28 cellular contexts compared by ENCODE assay signal in genomic region chrX:12896935-12897334, GRCh38. TPM values are rescaled to one million over a fixed set of nuclear protein-coding genes. Genes with fewer than 3 reads are reported as not detected.
"Had no signal": no experiment of that assay in that cellular context is flagged by ENCODE, and none has a peak within 500 bp of the region (broad histone marks: within the 10 kb centered on the region; RNA-seq: fewer than 3 reads in every experiment).

No MANE protein-coding gene starts in this region.

- H3K9me3 ChIP-seq: breast epithelium, lower lobe of right lung, spleen, upper lobe of left lung had no signal

- H3K4me3 ChIP-seq: breast epithelium, dorsolateral prefrontal cortex, hepatocyte, lower lobe of right lung, neural progenitor cell, spleen, upper lobe of left lung had no signal

- H3K36me3 ChIP-seq: breast epithelium, lower lobe of right lung, neural progenitor cell, spleen, upper lobe of left lung had no signal

- H3K27me3 ChIP-seq: hepatocyte, neural progenitor cell, upper lobe of left lung had no signal

- DNase-seq: activated CD4-positive, alpha-beta T cell treated with anti-CD3 and anti-CD28 coated beads for 1 hour; activated CD8-positive, alpha-beta memory T cell treated with anti-CD3 and anti-CD28 coated beads for 24 hours; activated CD8-positive, alpha-beta memory T cell treated with anti-CD3 and anti-CD28 coated beads, Interleukin-2, amount 50 U/mL, for 4 hours; activated naive CD4-positive, alpha-beta T cell treated with anti-CD3 and anti-CD28 coated beads for 36 hours; activated naive CD8-positive, alpha-beta T cell treated with anti-CD3 and anti-CD28 coated beads, Interleukin-2, amount 10 ng/mL, durations not matched to agents 7 days and 5 days; activated T-cell treated with anti-CD3 and anti-CD28 coated beads, Interleukin-2, amount 50 U/mL, for 48 hours; amniotic stem cell; dorsolateral prefrontal cortex; effector memory CD8-positive, alpha-beta T cell; foreskin melanocyte; immature natural killer cell; lower lobe of right lung; naive thymus-derived CD8-positive, alpha-beta T cell; retina; spleen; stimulated activated CD4-positive, alpha-beta T cell treated with anti-CD3 and anti-CD28 coated beads, Interleukin-4, amount 100 ng/mL, for 1 hour; stimulated activated naive CD4-positive, alpha-beta T cell; upper lobe of left lung had no signal

- H3K27ac ChIP-seq: breast epithelium, dorsolateral prefrontal cortex, hepatocyte, lower lobe of right lung, neural progenitor cell, upper lobe of left lung had no signal

- H3K4me1 ChIP-seq: breast epithelium, lower lobe of right lung, neural progenitor cell had no signal

- FAIRE-seq: colon, endothelial cell of umbilical vein, TTC549 had no signal

- ATAC-seq: effector memory CD8-positive, alpha-beta T cell; esophagus mucosa; left lobe of liver; naive thymus-derived CD8-positive, alpha-beta T cell had no signal

RNA-seq across cellular contexts. Expression of gene TLR8, which starts 9.5 kb away (rescaled TPM):
- total RNA-seq: activated naive CD4-positive, alpha-beta T cell treated with anti-CD3 and anti-CD28 coated beads for 36 hours; endothelial cell of umbilical vein; kidney epithelial cell; progenitor cell of endocrine pancreas had no signal

RNA-seq across cellular contexts. Expression of gene TLR7, which starts 30.1 kb away (rescaled TPM):
- total RNA-seq: endothelial cell of umbilical vein, kidney epithelial cell had no signal
